ENCODE assay signal across 8 cellular contexts in genomic region chr7:116863168-116863670, GRCh38. TPM values are rescaled to one million over a fixed set of nuclear protein-coding genes. Genes with fewer than 3 reads are reported as not detected.
DNase-seq lines count a peak whose midpoint lies in the region; ATAC-seq and TF ChIP-seq lines count a peak whose summit lies in the region.

No MANE protein-coding gene starts in this region.

- H4K20me1 ChIP-seq in fibroblast of lung (ENCODE audit: control insufficient read depth, extremely low read depth, insufficient read depth, low read length): no peaks in the 10 kb centered on the region

- no peaks in the 10 kb centered on the region for H3K9me3 ChIP-seq in fibroblast of lung (ENCODE audit: control insufficient read depth, insufficient read depth, low read depth, low read length)

- H3K9me3 Mint-ChIP-seq in natural killer cell treated with Interleukin-12 subunit alpha and Interleukin-12 subunit beta and Interleukin-15 and Interleukin-18, amount 100 ng/mL, for 72 hours: no peaks in the 10 kb centered on the region

- ATAC-seq in GM18517 (IDR thresholded peaks at IDR 0.05; ENCODE audit: unreplicated experiment): peak; percentile 2
- ATAC-seq in natural killer cell treated with Interleukin-12 subunit alpha and Interleukin-12 subunit beta and Interleukin-15 and Interleukin-18, amount 100 ng/mL, for 72 hours: no peak

- H3K27me3 ChIP-seq in fibroblast of lung (ENCODE audit: control insufficient read depth, insufficient read depth, low read length): no peaks in the 10 kb centered on the region

- H3K36me3 ChIP-seq in fibroblast of lung (ENCODE audit: control insufficient read depth, insufficient read depth, low read length): no peaks in the 10 kb centered on the region

- H3K9ac ChIP-seq in fibroblast of lung (ENCODE audit: insufficient read depth, low read length): peak overlapping the region; percentile 98

- H3K4me3 ChIP-seq in AG09309 (ENCODE audit: control insufficient read depth, low read depth, low read length) (peak overlapping the region; percentile 59), fibroblast of lung (replicated peaks in 1 of 4; ENCODE audit: control extremely low read depth in 1 of 4, insufficient read depth in 1 of 4, low read depth in 3 of 4, low read length in 4 of 4) (peak overlapping the region; percentile 87 to 98 (median 90))

- DNase-seq in AG09309 (ENCODE audit: low read depth): no peak
- DNase-seq in HT1080 (ENCODE audit: low read depth): peak; percentile 39
- peak; percentile 31 to 44 for DNase-seq in fibroblast of lung (ENCODE audit: low read depth in 2 of 2)
- DNase-seq in natural killer cell treated with Interleukin-12 subunit alpha and Interleukin-12 subunit beta and Interleukin-15 and Interleukin-18, amount 100 ng/mL, for 72 hours (ENCODE audit: low spot score): no peak
- no peak for DNase-seq in epidermal melanocyte (ENCODE audit: insufficient read length, low spot score)
- no peak for DNase-seq in LoVo (ENCODE audit: low spot score)

- H3K27me3 Mint-ChIP-seq in natural killer cell treated with Interleukin-12 subunit alpha and Interleukin-12 subunit beta and Interleukin-15 and Interleukin-18, amount 100 ng/mL, for 72 hours: peaks cover 11 to 21% of the 10 kb centered on the region in 2 donors

- H3K4me2 ChIP-seq in fibroblast of lung (ENCODE audit: extremely low read depth, insufficient read depth, low read length): peak overlapping the region; percentile 96

- H3K4me1 Mint-ChIP-seq in natural killer cell treated with Interleukin-12 subunit alpha and Interleukin-12 subunit beta and Interleukin-15 and Interleukin-18, amount 100 ng/mL, for 72 hours (ENCODE audit: low read depth in 2 of 2): peaks cover 21 to 49% of the 10 kb centered on the region in 2 donors

- peak overlapping the region; percentile 95 for H3K27ac Mint-ChIP-seq in natural killer cell treated with Interleukin-12 subunit alpha and Interleukin-12 subunit beta and Interleukin-15 and Interleukin-18, amount 100 ng/mL, for 72 hours

- H3K27ac ChIP-seq in VCaP: peak overlapping the region; percentile 97
- peak overlapping the region; percentile 95 for H3K27ac ChIP-seq in fibroblast of lung (ENCODE audit: insufficient read depth, low read length)

- TF ChIP-seq CTCF in AG09309 (IDR thresholded peaks at IDR 0.05; ENCODE audit: control insufficient read depth, insufficient read depth, low read depth, low read length, missing control alignments) (no peak), VCaP (conservative IDR thresholded peaks at IDR 0.05) (peak; percentile 16; the same call in 1 of the 2 replicates), fibroblast of lung (conservative IDR thresholded peaks at IDR 0.05 in 1 of 2, IDR thresholded peaks at IDR 0.05 in 1 of 2; ENCODE audit: low read depth in 1 of 2, low read length in 2 of 2) (peak; percentile 10 to 20)

- peaks cover 5% of the 10 kb centered on the region for H3K36me3 Mint-ChIP-seq in natural killer cell treated with Interleukin-12 subunit alpha and Interleukin-12 subunit beta and Interleukin-15 and Interleukin-18, amount 100 ng/mL, for 72 hours

- H2AFZ ChIP-seq in fibroblast of lung (ENCODE audit: low read length): no peak overlapping the region

- H3K4me3 Mint-ChIP-seq in natural killer cell treated with Interleukin-12 subunit alpha and Interleukin-12 subunit beta and Interleukin-15 and Interleukin-18, amount 100 ng/mL, for 72 hours: peak overlapping the region; percentile 100

- peaks cover 53% of the 10 kb centered on the region for H3K79me2 ChIP-seq in fibroblast of lung (ENCODE audit: control insufficient read depth, insufficient read depth, low read length)

- H3K4me1 ChIP-seq in fibroblast of lung (ENCODE audit: control insufficient read depth, extremely low read depth, insufficient read depth, low read length): peaks cover 5% of the 10 kb centered on the region

RNA-seq across cellular contexts. Expression of gene CAPZA2, which starts 0.8 kb away (rescaled TPM):
- 103 and 109 TPM in 2 replicates for total RNA-seq in HT1080 (2014; rRNA removed; shearing (Covaris generic))
- 82.4 and 83.2 TPM in 2 replicates for polyA plus RNA-seq in HT1080 (2015; cell fraction: cytosol; rRNA removed)
- polyA plus RNA-seq in HT1080 (2015; cell fraction: nucleus; rRNA removed): 54.5 and 56.0 TPM in 2 replicates
- total RNA-seq in fibroblast of lung: 91.9 and 123 TPM in 2 replicates
- polyA plus RNA-seq in fibroblast of lung: 151 and 205 TPM in 2 replicates
- 131 and 154 TPM in 2 replicates for polyA plus RNA-seq in fibroblast of lung (2012)
- 1.3 and 1.6 TPM in 2 replicates for polyA minus RNA-seq in fibroblast of lung (ENCODE audit: low replicate concordance)
- 100 to 1,000 TPM in 1 of 2 donors, 10 to 100 TPM in 1; 88.4 to 144 TPM for total RNA-seq in natural killer cell treated with Interleukin-12 subunit alpha and Interleukin-12 subunit beta and Interleukin-15 and Interleukin-18, amount 100 ng/mL, for 72 hours

Comparison
In these comparisons a context has a peak if more than half of its experiments do, and no peak if none do; other contexts are left out.
1. DNase-seq: peak in HT1080 (single experiment) and fibroblast of lung (2 of 2); none in AG09309 (single experiment), natural killer cell treated with Interleukin-12 subunit alpha and Interleukin-12 subunit beta and Interleukin-15 and Interleukin-18, amount 100 ng/mL, for 72 hours (single experiment), epidermal melanocyte (single experiment) and LoVo (single experiment).